Comparison of ENCODE assay signal across 4 cellular contexts in the genomic region with DNA sequence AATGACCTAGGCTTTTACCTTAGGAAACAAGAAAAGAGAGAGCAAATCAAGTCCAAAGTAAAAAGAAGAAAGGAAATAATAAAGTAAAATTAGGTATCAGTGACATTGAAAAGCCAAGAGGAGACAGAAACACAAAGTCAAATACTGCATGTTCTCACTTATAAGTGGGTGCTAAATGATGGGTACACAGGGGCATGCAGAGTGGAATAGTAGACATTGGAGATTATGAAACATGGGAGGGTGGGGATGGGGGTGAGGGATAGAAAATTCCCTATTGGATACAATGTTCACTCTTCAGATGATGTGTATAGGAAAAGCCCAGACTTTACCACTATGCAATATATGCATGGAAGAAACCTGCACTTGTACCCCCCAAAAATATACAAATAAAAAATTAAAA. TPM values are rescaled to one million over a fixed set of nuclear protein-coding genes. Genes with fewer than 3 reads are reported as not detected.
"Had no signal": no experiment of that assay in that cellular context is flagged by ENCODE, and none has a peak within 500 bp of the region (broad histone marks: within the 10 kb centered on the region; RNA-seq: fewer than 3 reads in every experiment).

No MANE protein-coding gene starts in this region.

- H3K4me3 ChIP-seq: GM12878 had no signal

- DNase-seq: GDM1, GF-D8 had no signal

- ATAC-seq: GM12878 had no signal

RNA-seq across cellular contexts. Expression of gene CLMN, which starts 35.1 kb away (rescaled TPM):
- total RNA-seq: G401 had no signal
